In the genomic region with DNA sequence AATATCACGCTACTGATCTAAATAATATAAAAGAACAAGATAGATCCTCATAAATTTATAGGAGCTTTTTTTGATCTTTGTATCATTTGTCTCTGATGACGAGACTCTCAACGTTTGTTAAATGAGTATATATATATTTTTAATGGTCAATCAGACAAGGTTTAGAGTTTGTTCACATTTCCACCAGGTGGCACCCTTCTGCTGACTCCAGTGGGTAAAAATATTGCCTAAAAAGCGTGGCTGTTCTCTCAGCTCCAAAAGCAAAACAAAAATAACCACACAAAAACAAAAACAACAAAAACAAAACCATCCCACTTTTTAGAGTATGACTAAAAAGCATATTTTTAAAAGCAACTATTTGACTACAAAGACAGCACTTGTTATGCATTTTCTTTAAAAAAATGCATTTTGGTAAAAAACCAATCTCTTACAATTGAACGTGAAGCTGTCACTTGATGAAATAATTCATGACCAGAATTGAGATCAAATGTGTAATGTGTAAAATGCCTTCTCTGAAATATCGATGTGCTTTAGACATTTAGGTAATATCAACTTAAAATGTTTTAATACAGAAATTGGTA, we compare ENCODE assay signal across 8 cellular contexts.
A peak's percentile ranks its signal among the peaks of the same experiment; 100 is the strongest.
DNase-seq lines count a peak whose midpoint lies in the region; ATAC-seq, FAIRE-seq and TF ChIP-seq lines count a peak whose summit lies in the region.

No MANE protein-coding gene starts in this region.

- H3K4me2 ChIP-seq in DOHH2 (ENCODE audit: low read length), result no peak overlapping the region

- peaks cover 4 to 15% of the 10 kb centered on the region in 2 donors for H3K27me3 Mint-ChIP-seq in natural killer cell treated with Interleukin-12 subunit alpha and Interleukin-12 subunit beta and Interleukin-15 and Interleukin-18, amount 100 ng/mL, for 72 hours

- H3K79me2 ChIP-seq in DOHH2 (ENCODE audit: control insufficient read depth, low read length), result no peaks in the 10 kb centered on the region

- no peaks in the 10 kb centered on the region for H3K36me3 Mint-ChIP-seq in natural killer cell treated with Interleukin-12 subunit alpha and Interleukin-12 subunit beta and Interleukin-15 and Interleukin-18, amount 100 ng/mL, for 72 hours

- H3K27me3 ChIP-seq in DOHH2 (ENCODE audit: control insufficient read depth, low read length) (no peaks in the 10 kb centered on the region), foreskin keratinocyte (peaks cover 37% of the 10 kb centered on the region)
- no peaks in the 10 kb centered on the region for H3K27me3 ChIP-seq in effector memory CD4-positive, alpha-beta T cell (replicated peaks; ENCODE audit: control insufficient read depth, insufficient read depth, low read length, poor library complexity, severe bottlenecking)

- H3K4me3 ChIP-seq in DOHH2 (ENCODE audit: low read length), result no peak overlapping the region
- no peak overlapping the region for H3K4me3 ChIP-seq in effector memory CD4-positive, alpha-beta T cell (ENCODE audit: insufficient read depth, low read depth, low read length, poor library complexity, severe bottlenecking)

- FAIRE-seq in urothelium cell line (lab: Jason Lieb, UNC), result no peak

- H3F3A ChIP-seq in DOHH2 (ENCODE audit: control insufficient read depth, insufficient read depth), result no peaks in the 10 kb centered on the region

- H3K4me1 ChIP-seq in DOHH2 (ENCODE audit: control insufficient read depth, low read length) (no peaks in the 10 kb centered on the region), foreskin keratinocyte (no peaks in the 10 kb centered on the region)
- H3K4me1 ChIP-seq in effector memory CD4-positive, alpha-beta T cell (ENCODE audit: control insufficient read depth, insufficient read depth, low read length, poor library complexity, severe bottlenecking), result no peaks in the 10 kb centered on the region

- peak; percentile 61 for TF ChIP-seq CTCF in DOHH2 (IDR thresholded peaks at IDR 0.05; ENCODE audit: low read depth, low read length, poor library complexity, severe bottlenecking)
- TF ChIP-seq CTCF in foreskin keratinocyte (conservative IDR thresholded peaks at IDR 0.05), result peak; percentile 64

- no peak overlapping the region for H3K4me3 Mint-ChIP-seq in natural killer cell treated with Interleukin-12 subunit alpha and Interleukin-12 subunit beta and Interleukin-15 and Interleukin-18, amount 100 ng/mL, for 72 hours

- no peak overlapping the region for H3K27ac ChIP-seq in DOHH2 (ENCODE audit: low read depth, low read length)
- H3K27ac ChIP-seq in foreskin keratinocyte, result no peak overlapping the region
- H3K27ac ChIP-seq in effector memory CD4-positive, alpha-beta T cell (ENCODE audit: insufficient read depth, low read length, poor library complexity, severe bottlenecking), result no peak overlapping the region

- H3K9me2 ChIP-seq in DOHH2 (replicated peaks; ENCODE audit: control insufficient read depth, low read length), result no peaks in the 10 kb centered on the region

- H3K9me3 Mint-ChIP-seq in natural killer cell treated with Interleukin-12 subunit alpha and Interleukin-12 subunit beta and Interleukin-15 and Interleukin-18, amount 100 ng/mL, for 72 hours, result no peaks in the 10 kb centered on the region

- H3K9me3 ChIP-seq in DOHH2 (ENCODE audit: control insufficient read depth, insufficient read depth, low read length), result no peaks in the 10 kb centered on the region; the same call in 1 of the 2 replicates
- no peaks in the 10 kb centered on the region for H3K9me3 ChIP-seq in effector memory CD4-positive, alpha-beta T cell (ENCODE audit: control insufficient read depth, low read length)

- no peaks in the 10 kb centered on the region for H4K20me1 ChIP-seq in DOHH2 (ENCODE audit: control insufficient read depth, insufficient read depth, low read depth, low read length)

- no peak for ATAC-seq in foreskin keratinocyte
- ATAC-seq in natural killer cell treated with Interleukin-12 subunit alpha and Interleukin-12 subunit beta and Interleukin-15 and Interleukin-18, amount 100 ng/mL, for 72 hours, result no peak

- H3K36me3 ChIP-seq in DOHH2 (ENCODE audit: control insufficient read depth, low read length), result no peaks in the 10 kb centered on the region
- H3K36me3 ChIP-seq in effector memory CD4-positive, alpha-beta T cell (ENCODE audit: control insufficient read depth, insufficient read depth, low read length), result no peaks in the 10 kb centered on the region

- DNase-seq in HPDE6-E6E7 (ENCODE audit: extremely low spot score) (peak; percentile 4), RKO (ENCODE audit: low spot score) (peak; percentile 67), foreskin keratinocyte (peak in 1 of 2 donors; percentile 22), urothelium cell line (ENCODE audit: low spot score) (peak; percentile 40)
- DNase-seq in stimulated activated naive CD4-positive, alpha-beta T cell (lab: John Stamatoyannopoulos, UW), result no peak
- no peak for DNase-seq in effector memory CD4-positive, alpha-beta T cell
- no peak for DNase-seq in natural killer cell treated with Interleukin-12 subunit alpha and Interleukin-12 subunit beta and Interleukin-15 and Interleukin-18, amount 100 ng/mL, for 72 hours (ENCODE audit: low spot score)

- peaks cover 0 to 4% of the 10 kb centered on the region in 2 donors for H3K4me1 Mint-ChIP-seq in natural killer cell treated with Interleukin-12 subunit alpha and Interleukin-12 subunit beta and Interleukin-15 and Interleukin-18, amount 100 ng/mL, for 72 hours (ENCODE audit: low read depth in 2 of 2)

- no peak overlapping the region for H3K27ac Mint-ChIP-seq in natural killer cell treated with Interleukin-12 subunit alpha and Interleukin-12 subunit beta and Interleukin-15 and Interleukin-18, amount 100 ng/mL, for 72 hours

Comparison
In these comparisons a context has a peak if more than half of its experiments do, and no peak if none do; other contexts are left out.
1. DNase-seq: peak in HPDE6-E6E7 (single experiment), RKO (single experiment) and urothelium cell line (single experiment); none in stimulated activated naive CD4-positive, alpha-beta T cell (0 of 6), effector memory CD4-positive, alpha-beta T cell (0 of 3) and natural killer cell treated with Interleukin-12 subunit alpha and Interleukin-12 subunit beta and Interleukin-15 and Interleukin-18, amount 100 ng/mL, for 72 hours (single experiment).